Comparison of ENCODE assay signal across 8 cellular contexts in the genomic region with DNA sequence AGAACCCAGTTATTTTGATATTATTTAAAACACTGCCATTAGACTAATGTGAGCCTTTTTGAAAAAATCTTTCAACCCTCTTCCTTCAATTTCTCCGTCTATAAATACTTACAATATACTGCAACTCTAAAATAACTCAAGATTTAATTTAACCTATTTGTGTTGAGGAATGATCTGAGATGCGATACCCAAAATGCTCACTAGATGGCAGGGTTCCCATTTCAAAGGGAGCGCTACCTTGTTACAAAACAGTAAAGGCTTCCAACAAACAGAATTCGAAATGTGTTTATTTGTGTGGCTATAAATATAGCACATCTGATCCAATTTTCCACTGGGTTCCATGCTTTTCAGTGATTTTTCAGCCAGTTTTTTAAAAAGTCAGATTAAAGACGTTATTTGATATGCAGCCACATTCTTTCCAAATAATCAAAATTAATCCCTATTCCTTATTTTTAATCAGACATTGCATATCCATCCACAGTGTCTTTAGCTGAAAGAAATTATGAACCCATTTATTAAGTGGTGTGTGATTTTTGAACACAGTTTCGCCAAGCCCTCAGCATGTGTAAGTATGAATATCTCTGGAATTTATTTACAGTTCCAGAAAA.
A peak's percentile ranks its signal among the peaks of the same experiment; 100 is the strongest.
DNase-seq lines count a peak whose midpoint lies in the region; ATAC-seq, FAIRE-seq and TF ChIP-seq lines count a peak whose summit lies in the region.

No MANE protein-coding gene starts in this region.

- H3K4me1 ChIP-seq in HUES48 (ENCODE audit: control insufficient read depth, insufficient read depth, low read length) (peaks cover 44% of the 10 kb centered on the region), breast epithelium (no peaks in the 10 kb centered on the region), keratinocyte (ENCODE audit: control insufficient read depth, extremely low read depth, insufficient read depth, low read length) (no peaks in the 10 kb centered on the region)

- no peak for ATAC-seq in HG02852 (IDR thresholded peaks at IDR 0.05; ENCODE audit: unreplicated experiment)

- intact Hi-C loops in breast epithelium (cut with DNase I; ENCODE audit: low total_unique reads), result no loop called here

- DNase-seq in D721Med (ENCODE audit: insufficient read length, low spot score) (no peak), GM19239 (ENCODE audit: insufficient read length, low spot score) (peak; percentile 5), SK-N-DZ (ENCODE audit: low spot score) (peak; percentile 60), breast epithelium (ENCODE audit: low spot score in 2 of 2) (peak; percentile 36 to 52), keratinocyte (ENCODE audit: low read depth, low spot score) (peak; percentile 1)
- DNase-seq in stimulated activated CD4-positive, alpha-beta T cell treated with anti-CD3 and anti-CD28 coated beads, Interleukin-4, amount 100 ng/mL, for 24 hours, result peak; percentile 47

- H3K9me1 ChIP-seq in keratinocyte (ENCODE audit: control insufficient read depth, extremely low read depth, insufficient read depth, low read length), result no peaks in the 10 kb centered on the region

- H3K27me3 ChIP-seq in HUES48 (ENCODE audit: control insufficient read depth, insufficient read depth, low read length) (no peaks in the 10 kb centered on the region), breast epithelium (no peaks in the 10 kb centered on the region), keratinocyte (ENCODE audit: control insufficient read depth, extremely low read depth, insufficient read depth, low read length) (no peaks in the 10 kb centered on the region)

- no peak for TF ChIP-seq POLR2A in breast epithelium (IDR thresholded peaks at IDR 0.05)

- H3K4me3 ChIP-seq in HUES48 (ENCODE audit: low read depth, low read length), result no peak overlapping the region
- H3K4me3 ChIP-seq in breast epithelium, result no peak overlapping the region
- H3K4me3 ChIP-seq in keratinocyte (ENCODE audit: control insufficient read depth in 2 of 3, extremely low read depth in 1 of 3, insufficient read depth in 2 of 3, low read depth in 1 of 3, low read length in 3 of 3), result no peak overlapping the region

- H3K79me2 ChIP-seq in keratinocyte (ENCODE audit: control insufficient read depth, insufficient read depth, low read length), result no peaks in the 10 kb centered on the region

- H3K36me3 ChIP-seq in HUES48 (ENCODE audit: control insufficient read depth, insufficient read depth, low read length) (no peaks in the 10 kb centered on the region), breast epithelium (no peaks in the 10 kb centered on the region), keratinocyte (ENCODE audit: control insufficient read depth in 2 of 2, extremely low read depth in 1 of 2, insufficient read depth in 2 of 2, low read length in 2 of 2) (no peaks in the 10 kb centered on the region)

- H3K27ac ChIP-seq in HUES48 (ENCODE audit: low read depth, low read length), result peak overlapping the region; percentile 97
- no peak overlapping the region for H3K27ac ChIP-seq in breast epithelium
- H3K27ac ChIP-seq in keratinocyte (ENCODE audit: control insufficient read depth, insufficient read depth, low read length), result no peak overlapping the region

- H4K20me1 ChIP-seq in keratinocyte (ENCODE audit: control insufficient read depth, extremely low read depth, insufficient read depth, low read length), result no peaks in the 10 kb centered on the region

- peak; percentile 96 for TF ChIP-seq CTCF in D721Med (IDR thresholded peaks at IDR 0.05; ENCODE audit: insufficient read depth, missing control alignments)
- peak; percentile 59 to 79 (median 62) for TF ChIP-seq CTCF in breast epithelium (IDR thresholded peaks at IDR 0.05)
- TF ChIP-seq CTCF in keratinocyte (optimal IDR thresholded peaks at IDR 0.05 in 1 of 3, IDR thresholded peaks at IDR 0.05 in 1 of 3, conservative IDR thresholded peaks at IDR 0.05 in 1 of 3; ENCODE audit: extremely low read depth in 1 of 3, insufficient read depth in 2 of 3, low read length in 3 of 3), result peak; percentile 64 to 77 (median 70)

- H2AFZ ChIP-seq in keratinocyte (ENCODE audit: control insufficient read depth, low read length), result no peak overlapping the region

- H3K9ac ChIP-seq in HUES48 (ENCODE audit: low read depth, low read length), result no peak overlapping the region
- no peak overlapping the region for H3K9ac ChIP-seq in keratinocyte (ENCODE audit: control insufficient read depth, extremely low read depth, insufficient read depth, low read length)

- no peak overlapping the region for H3K4me2 ChIP-seq in keratinocyte (ENCODE audit: control insufficient read depth, extremely low read depth, insufficient read depth, low read depth, low read length)

- FAIRE-seq in D721Med (lab: Jason Lieb, UNC) (peak; percentile 11), GM19239 (lab: Jason Lieb, UNC) (peak; percentile 11), keratinocyte (lab: Jason Lieb, UNC) (peak; percentile 17)

- dilution Hi-C loops in keratinocyte (cut with MboI; ENCODE audit: extremely low pct_ligation_motif_present, low sequenced_read_pairs), result no loop called here

- H3K9me3 ChIP-seq in HUES48 (ENCODE audit: control insufficient read depth, insufficient read depth, low read length) (no peaks in the 10 kb centered on the region), breast epithelium (no peaks in the 10 kb centered on the region), keratinocyte (ENCODE audit: control insufficient read depth, low read depth, low read length) (no peaks in the 10 kb centered on the region)
